In the genomic region with DNA sequence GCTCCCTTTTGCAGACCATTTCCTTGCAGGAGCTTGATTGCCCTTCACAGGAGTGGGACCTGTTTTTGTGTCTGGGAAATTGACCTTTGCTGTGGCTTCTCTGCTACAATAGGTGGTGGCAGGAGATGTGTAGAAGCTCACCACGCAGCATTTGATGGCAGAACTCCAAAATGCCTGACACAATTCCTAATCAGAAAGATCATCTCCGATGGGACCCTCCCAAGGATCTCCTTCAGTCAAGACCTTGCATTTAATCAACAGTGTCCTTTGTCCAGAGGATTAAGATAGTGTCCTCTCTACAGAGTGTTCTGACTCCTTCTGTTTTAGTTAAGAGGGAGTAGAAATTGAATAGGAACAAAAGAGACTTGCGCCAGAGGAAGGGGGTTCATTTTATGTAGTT, we compare ENCODE assay signal across 17 cellular contexts.
DNase-seq lines count a peak whose midpoint lies in the region; ATAC-seq and TF ChIP-seq lines count a peak whose summit lies in the region.
"Had no signal": no experiment of that assay in that cellular context is flagged by ENCODE, and none has a peak within 500 bp of the region (broad histone marks: within the 10 kb centered on the region; RNA-seq: fewer than 3 reads in every experiment).

No MANE protein-coding gene starts in this region.

- peaks cover 25% of the 10 kb centered on the region for H3K9me3 Mint-ChIP-seq in endodermal cell
- H3K9me3 Mint-ChIP-seq: CD8-positive, alpha-beta T cell had no signal

- DNase-seq in heart right ventricle = no peak
- DNase-seq in Right ventricle myocardium superior = no peak
- peak; percentile 23 to 32 for DNase-seq in HAP-1 (ENCODE audit: low spot score in 2 of 2)
- no peak for DNase-seq in endodermal cell
- peak; percentile 39 for DNase-seq in mesendoderm
- DNase-seq in cerebellar cortex (ENCODE audit: low spot score) = no peak
- no peak for DNase-seq in foreskin keratinocyte
- DNase-seq: Calu3; CD8-positive, alpha-beta T cell; DND-41; EL; H9; IMR-90 had no signal

- H3K27ac ChIP-seq in heart right ventricle (peak overlapping the region in 8 of 10 donors; percentile 47 to 84 (median 74)), endodermal cell (ENCODE audit: low read depth, low read length) (no peak overlapping the region), mesendoderm (ENCODE audit: low read depth, low read length) (no peak overlapping the region), foreskin keratinocyte (no peak overlapping the region)
- H3K27ac ChIP-seq: BLaER1 treated with 17β-estradiol and CSF1 and Interleukin-3, amounts not matched to agents 10 nM and 100 nM had no signal

- TF ChIP-seq CTCF in heart right ventricle (IDR thresholded peaks at IDR 0.05) = no peak
- no peak for TF ChIP-seq CTCF in endodermal cell (conservative IDR thresholded peaks at IDR 0.05)
- TF ChIP-seq CTCF in foreskin keratinocyte (conservative IDR thresholded peaks at IDR 0.05) = no peak

- H3K4me3 ChIP-seq in heart right ventricle (no peak overlapping the region), HAP-1 (no peak overlapping the region), endodermal cell (ENCODE audit: low read length) (peak overlapping the region; percentile 57), mesendoderm (ENCODE audit: low read length) (no peak overlapping the region)
- H3K4me3 ChIP-seq: BLaER1 treated with 17β-estradiol and CSF1 and Interleukin-3, amounts not matched to agents 10 nM and 100 nM; GM12878 had no signal

- H3K18ac ChIP-seq in mesendoderm (ENCODE audit: low read length) = no peak overlapping the region

- H3K36me3 ChIP-seq in heart right ventricle (no peaks in the 10 kb centered on the region), HAP-1 (replicated peaks) (no peaks in the 10 kb centered on the region), endodermal cell (ENCODE audit: control insufficient read depth, insufficient read depth, low read length) (peaks cover 7% of the 10 kb centered on the region), mesendoderm (ENCODE audit: control insufficient read depth, insufficient read depth, low read length) (no peaks in the 10 kb centered on the region)

- no peak overlapping the region for H3K4me2 ChIP-seq in mesendoderm (ENCODE audit: low read length)

- no peak overlapping the region for H3K9ac ChIP-seq in endodermal cell (ENCODE audit: extremely low read depth, low read length, poor library complexity, severe bottlenecking)
- H3K9ac ChIP-seq in mesendoderm (ENCODE audit: low read length) = no peak overlapping the region
- H3K9ac ChIP-seq: BLaER1 treated with 17β-estradiol and CSF1 and Interleukin-3, amounts not matched to agents 10 nM and 100 nM had no signal

- H3K23ac ChIP-seq in mesendoderm (ENCODE audit: low read length) = no peak overlapping the region

- no peak overlapping the region for H3K56ac ChIP-seq in mesendoderm (ENCODE audit: low read length)

- H2AK5ac ChIP-seq in mesendoderm (ENCODE audit: low read length) = no peak overlapping the region

- H3K79me1 ChIP-seq in mesendoderm (ENCODE audit: low read length) = no peaks in the 10 kb centered on the region

- no peak overlapping the region for H3K4me3 Mint-ChIP-seq in endodermal cell
- H3K4me3 Mint-ChIP-seq: B cell; CD8-positive, alpha-beta T cell; H9 had no signal

- H3K9me3 ChIP-seq in heart right ventricle = peaks cover 0 to 7% (median 0%) of the 10 kb centered on the region in 11 donors
- no peaks in the 10 kb centered on the region for H3K9me3 ChIP-seq in HAP-1
- peaks cover 43% of the 10 kb centered on the region for H3K9me3 ChIP-seq in endodermal cell (ENCODE audit: control insufficient read depth, low read length)

- H3K79me2 ChIP-seq in mesendoderm (ENCODE audit: control insufficient read depth, insufficient read depth, low read length) = no peaks in the 10 kb centered on the region

- H3K36me3 Mint-ChIP-seq in endodermal cell (ENCODE audit: low read depth) = peaks cover 1% of the 10 kb centered on the region

- H4K5ac ChIP-seq in mesendoderm (ENCODE audit: low read length) = no peak overlapping the region

- no peaks in the 10 kb centered on the region for H3K27me3 ChIP-seq in heart right ventricle
- no peaks in the 10 kb centered on the region for H3K27me3 ChIP-seq in HAP-1 (ENCODE audit: low read depth)
- H3K27me3 ChIP-seq in endodermal cell (ENCODE audit: control insufficient read depth, insufficient read depth, low read length, poor library complexity, severe bottlenecking) = no peaks in the 10 kb centered on the region
- no peaks in the 10 kb centered on the region for H3K27me3 ChIP-seq in mesendoderm (ENCODE audit: insufficient read depth, low read length, poor library complexity)
- H3K27me3 ChIP-seq in foreskin keratinocyte = peaks cover 3% of the 10 kb centered on the region
- H3K27me3 ChIP-seq: BLaER1 treated with 17β-estradiol and CSF1 and Interleukin-3, amounts not matched to agents 10 nM and 100 nM had no signal

- intact Hi-C loops in heart right ventricle (cut with DNase I) = no loop called here
- intact Hi-C loops in Right ventricle myocardium superior (cut with DNase I) = no loop called here

- H3K27me3 Mint-ChIP-seq in endodermal cell (ENCODE audit: insufficient read depth) = no peaks in the 10 kb centered on the region

- no peak overlapping the region for H3K27ac Mint-ChIP-seq in endodermal cell
- H3K27ac Mint-ChIP-seq: B cell; CD8-positive, alpha-beta T cell; H9 had no signal

- ATAC-seq in heart right ventricle (peak in 3 of 8 donors; percentile 58 to 77 (median 60)), Right ventricle myocardium superior (ENCODE audit: poor library complexity) (no peak), foreskin keratinocyte (no peak), HG03565 (IDR thresholded peaks at IDR 0.05; ENCODE audit: unreplicated experiment) (no peak)
- ATAC-seq: CD8-positive, alpha-beta T cell had no signal

- H3K4ac ChIP-seq in mesendoderm (ENCODE audit: low read depth, low read length) = no peak overlapping the region

- no peak overlapping the region for H2BK120ac ChIP-seq in mesendoderm (ENCODE audit: low read depth, low read length)

- peaks cover 0 to 16% (median 0%) of the 10 kb centered on the region in 9 donors for H3K4me1 ChIP-seq in heart right ventricle
- H3K4me1 ChIP-seq in HAP-1 = peaks cover 33% of the 10 kb centered on the region
- peaks cover 5% of the 10 kb centered on the region for H3K4me1 ChIP-seq in endodermal cell (ENCODE audit: control insufficient read depth, insufficient read depth, low read length)
- no peaks in the 10 kb centered on the region for H3K4me1 ChIP-seq in mesendoderm (ENCODE audit: control insufficient read depth, low read depth, low read length)
- H3K4me1 ChIP-seq in foreskin keratinocyte = no peaks in the 10 kb centered on the region

- in situ Hi-C loops in HAP-1 (cut with MboI; ENCODE audit: low sequenced_read_pairs) = no loop called here

- 68 to 82% methylated on average over 3 of the region's 3 CpGs for WGBS in heart right ventricle, 2 donors
- WGBS in endodermal cell (ENCODE audit: insufficient coverage in 1 of 2, insufficient read length in 1 of 2), 2 experiments = 83 to 95% methylated on average over 2 to 3 of the region's 3 CpGs
- no CpG with 5 or more reads among the region's 3 CpGs for WGBS in mesendoderm (ENCODE audit: extremely low coverage, insufficient coverage, low lambda C conversion rate)

- H3K4me1 Mint-ChIP-seq in endodermal cell = peaks cover 21% of the 10 kb centered on the region
- H3K4me1 Mint-ChIP-seq: B cell had no signal

- no peak overlapping the region for H4K8ac ChIP-seq in mesendoderm (ENCODE audit: low read depth, low read length)

- no peak overlapping the region for H2BK5ac ChIP-seq in mesendoderm (ENCODE audit: low read length)

- H2BK15ac ChIP-seq in mesendoderm (replicated peaks; ENCODE audit: low read depth) = no peak overlapping the region

Comparison
In these comparisons a context has a peak if more than half of its experiments do, and no peak if none do; other contexts are left out.
1. DNase-seq: peak in HAP-1 (2 of 2) and mesendoderm (single experiment); none in heart right ventricle (0 of 2), Right ventricle myocardium superior (single experiment), endodermal cell (single experiment), cerebellar cortex (single experiment) and foreskin keratinocyte (0 of 2).
2. H3K27ac ChIP-seq: peak in heart right ventricle (8 of 10); none in endodermal cell (single experiment), mesendoderm (single experiment) and foreskin keratinocyte (single experiment).